ENCODE assay signal across 21 cellular contexts in genomic region chr7:130299909-130300308, GRCh38. TPM values are rescaled to one million over a fixed set of nuclear protein-coding genes. Genes with fewer than 3 reads are reported as not detected.
DNase-seq lines count a peak whose midpoint lies in the region; ATAC-seq, FAIRE-seq and TF ChIP-seq lines count a peak whose summit lies in the region.
"Had no signal": no experiment of that assay in that cellular context is flagged by ENCODE, and none has a peak within 500 bp of the region (broad histone marks: within the 10 kb centered on the region; RNA-seq: fewer than 3 reads in every experiment).

No MANE protein-coding gene starts in this region.

- WGBS in IMR-90 (ENCODE audit: extremely low coverage in 2 of 2, insufficient read length in 1 of 2), 2 experiments, result 71% methylated on average over 1 of the region's 7 CpGs; no CpG with 5 or more reads in 1 of the 2 experiments

- H4K20me1 ChIP-seq in IMR-90 (ENCODE audit: insufficient read depth, low read length) (no peaks in the 10 kb centered on the region), keratinocyte (ENCODE audit: control insufficient read depth, extremely low read depth, insufficient read depth, low read length) (peaks cover 8% of the 10 kb centered on the region), neural cell (ENCODE audit: insufficient read depth) (no peaks in the 10 kb centered on the region)

- TF ChIP-seq CTCF in IMR-90 (conservative IDR thresholded peaks at IDR 0.05; ENCODE audit: low read depth, low read length) (no peak), keratinocyte (optimal IDR thresholded peaks at IDR 0.05 in 1 of 3, IDR thresholded peaks at IDR 0.05 in 1 of 3, conservative IDR thresholded peaks at IDR 0.05 in 1 of 3; ENCODE audit: extremely low read depth in 1 of 3, insufficient read depth in 2 of 3, low read length in 3 of 3) (no peak), neural cell (IDR thresholded peaks at IDR 0.05; ENCODE audit: poor library complexity, severe bottlenecking) (no peak)

- no peak for TF ChIP-seq POLR2A in IMR-90 (IDR thresholded peaks at IDR 0.05; ENCODE audit: low read depth, low read length)

- peak overlapping the region; percentile 12; the same call in 1 of the 2 replicates for H4K91ac ChIP-seq in IMR-90 (ENCODE audit: insufficient read depth, low read depth, low read length)

- H3K14ac ChIP-seq in IMR-90 (replicated peaks; ENCODE audit: low read depth, low read length), result no peak overlapping the region

- H3K9me1 ChIP-seq in IMR-90 (ENCODE audit: insufficient read depth, low read length) (peaks cover 2% of the 10 kb centered on the region; the same call in 1 of the 2 replicates), keratinocyte (ENCODE audit: control insufficient read depth, extremely low read depth, insufficient read depth, low read length) (no peaks in the 10 kb centered on the region)

- H3K4me2 ChIP-seq in IMR-90 (ENCODE audit: low read depth, low read length), result no peak overlapping the region
- no peak overlapping the region for H3K4me2 ChIP-seq in keratinocyte (ENCODE audit: control insufficient read depth, extremely low read depth, insufficient read depth, low read depth, low read length)
- no peak overlapping the region for H3K4me2 ChIP-seq in neural cell (ENCODE audit: low read length)

- no peak overlapping the region for H2BK120ac ChIP-seq in IMR-90 (ENCODE audit: low read depth, low read length)

- H3K79me1 ChIP-seq in IMR-90 (ENCODE audit: low read depth in 1 of 2, low read length in 2 of 2), result no peaks in the 10 kb centered on the region; a peak in 1 of 4 replicates

- H3K9ac ChIP-seq in IMR-90 (ENCODE audit: low read depth, low read length) (no peak overlapping the region), keratinocyte (ENCODE audit: control insufficient read depth, extremely low read depth, insufficient read depth, low read length) (no peak overlapping the region), neural cell (ENCODE audit: low read length) (peak overlapping the region; percentile 8)

- H3K9me3 ChIP-seq in IMR-90 (ENCODE audit: control insufficient read depth, insufficient read depth, low read length) (no peaks in the 10 kb centered on the region), keratinocyte (ENCODE audit: control insufficient read depth, low read depth, low read length) (no peaks in the 10 kb centered on the region), neural cell (ENCODE audit: low read length) (no peaks in the 10 kb centered on the region)

- no peak overlapping the region for H2AK5ac ChIP-seq in IMR-90 (ENCODE audit: low read depth, low read length)

- peaks cover 3% of the 10 kb centered on the region for H3F3A ChIP-seq in neural cell (ENCODE audit: insufficient read depth, low read length, poor library complexity, severe bottlenecking)

- CTCF ChIA-PET in IMR-90 (lab: Yijun Ruan, JAX), result no interaction called here

- no peak for ATAC-seq in IMR-90 (ENCODE audit: low read depth)
- ATAC-seq in HG02759 (IDR thresholded peaks at IDR 0.05; ENCODE audit: unreplicated experiment), result no peak

- H3K27ac ChIP-seq in IMR-90 (ENCODE audit: insufficient read depth, low read length) (no peak overlapping the region), keratinocyte (ENCODE audit: control insufficient read depth, insufficient read depth, low read length) (no peak overlapping the region), neural cell (ENCODE audit: low read length) (peak overlapping the region; percentile 97)

- H3K79me2 ChIP-seq in keratinocyte (ENCODE audit: control insufficient read depth, insufficient read depth, low read length) (peaks cover 19% of the 10 kb centered on the region), neural cell (replicated peaks; ENCODE audit: insufficient read depth, low read length) (no peaks in the 10 kb centered on the region)

- no peak overlapping the region for H2AFZ ChIP-seq in IMR-90 (replicated peaks; ENCODE audit: low read length, poor library complexity)
- no peak overlapping the region for H2AFZ ChIP-seq in keratinocyte (ENCODE audit: control insufficient read depth, low read length)
- no peak overlapping the region for H2AFZ ChIP-seq in neural cell (ENCODE audit: low read depth, low read length)

- no peaks in the 10 kb centered on the region for H3K9me2 ChIP-seq in neural cell (ENCODE audit: insufficient read depth, low read length)

- no peak overlapping the region for H2BK15ac ChIP-seq in IMR-90 (ENCODE audit: low read depth, low read length)

- in situ Hi-C loops in IMR-90 (cut with MboI; ENCODE audit: low sequenced_read_pairs), result no loop called here
- in situ Hi-C loops in SK-MEL-5 (cut with HindIII; ENCODE audit: low pct_unique_long_range_greater_than_20kb, low sequenced_read_pairs), result no loop called here

- H2BK5ac ChIP-seq in IMR-90 (ENCODE audit: low read depth, low read length, poor library complexity, severe bottlenecking), result no peak overlapping the region

- no peak overlapping the region for H3K56ac ChIP-seq in IMR-90 (ENCODE audit: extremely low read depth, insufficient read depth, low read length)

- FAIRE-seq in keratinocyte (lab: Jason Lieb, UNC), result peak; percentile 13
- FAIRE-seq: D721Med, G401.6 had no signal

- no peak overlapping the region for H3K23ac ChIP-seq in IMR-90 (ENCODE audit: low read depth, low read length)

- DNase-seq in IMR-90 (no peak), SK-MEL-5 (ENCODE audit: low read depth, low spot score) (peak; percentile 46), keratinocyte (ENCODE audit: low read depth, low spot score) (no peak), NCI-H1694 treated with DMSO at 0.1 percent for 48 hours (lab: John Stamatoyannopoulos, UW) (no peak), Ammon's horn (ENCODE audit: low spot score) (no peak)
- DNase-seq: CD4-positive, alpha-beta memory T cell; DND-41; H7; NCI-H1436 treated with DMSO at 0.1 percent for 48 hours; NCI-H2081 treated with DMSO at 0.1 percent for 48 hours; NCI-H2227 treated with DMSO at 0.1 percent for 48 hours; NCI-H526 treated with DMSO at 0.1 percent for 48 hours; NK-92 treated with Interleukin-12 subunit alpha and Interleukin-12 subunit beta, amount 100 ng/mL, for 24 hours; OCI-M1; RPMI8226; SIG-M5 had no signal

- dilution Hi-C loops in IMR-90 (cut with HindIII; ENCODE audit: low sequenced_read_pairs, unreplicated experiment), result no loop called here
- dilution Hi-C loops in keratinocyte (cut with MboI; ENCODE audit: extremely low pct_ligation_motif_present, low sequenced_read_pairs), result no loop called here

- H3K4me3 ChIP-seq in IMR-90 (ENCODE audit: insufficient read depth, low read depth, low read length), result no peak overlapping the region
- no peak overlapping the region for H3K4me3 ChIP-seq in keratinocyte (ENCODE audit: control insufficient read depth in 2 of 3, extremely low read depth in 1 of 3, insufficient read depth in 2 of 3, low read depth in 1 of 3, low read length in 3 of 3)
- no peak overlapping the region for H3K4me3 ChIP-seq in neural cell (ENCODE audit: low read length)

- no peak overlapping the region for H4K5ac ChIP-seq in IMR-90 (ENCODE audit: low read depth, low read length)

- peaks cover 2% of the 10 kb centered on the region for H3K4me1 ChIP-seq in IMR-90 (ENCODE audit: control insufficient read depth, insufficient read depth, low read length)
- peaks cover 5% of the 10 kb centered on the region for H3K4me1 ChIP-seq in keratinocyte (ENCODE audit: control insufficient read depth, extremely low read depth, insufficient read depth, low read length)

- intact Hi-C loops in IMR-90 (cut with micrococcal nuclease), result no loop called here

- TF ChIP-seq EP300 in neural cell (conservative IDR thresholded peaks at IDR 0.05; ENCODE audit: poor library complexity, severe bottlenecking), result no peak

- TF ChIP-seq RAD21 in IMR-90 (IDR thresholded peaks at IDR 0.05; ENCODE audit: low read length) (no peak), neural cell (conservative IDR thresholded peaks at IDR 0.05) (no peak)

- peaks cover 2% of the 10 kb centered on the region; the same call in 1 of the 2 replicates for H3K36me3 ChIP-seq in IMR-90 (ENCODE audit: control insufficient read depth, insufficient read depth, low read length)
- peaks cover 52 to 54% of the 10 kb centered on the region in 2 experiments for H3K36me3 ChIP-seq in keratinocyte (ENCODE audit: control insufficient read depth in 2 of 2, extremely low read depth in 1 of 2, insufficient read depth in 2 of 2, low read length in 2 of 2)
- no peaks in the 10 kb centered on the region for H3K36me3 ChIP-seq in neural cell (ENCODE audit: insufficient read depth, low read length)

- no peak overlapping the region for H4K8ac ChIP-seq in IMR-90 (ENCODE audit: low read depth in 2 of 2, low read length in 2 of 2)

- H3K27me3 ChIP-seq in IMR-90 (ENCODE audit: control insufficient read depth, insufficient read depth, low read length) (no peaks in the 10 kb centered on the region), keratinocyte (ENCODE audit: control insufficient read depth, extremely low read depth, insufficient read depth, low read length) (no peaks in the 10 kb centered on the region), neural cell (ENCODE audit: insufficient read depth, low read depth, low read length) (no peaks in the 10 kb centered on the region)

- POLR2A ChIA-PET in IMR-90 (lab: Charles Lee; ENCODE audit: unreplicated experiment), result no interaction called here

- no peak overlapping the region for H2AK9ac ChIP-seq in IMR-90 (replicated peaks; ENCODE audit: low read depth, low read length, poor library complexity)

- no peak overlapping the region for H3K4ac ChIP-seq in IMR-90 (ENCODE audit: low read depth, low read length)

- H3K18ac ChIP-seq in IMR-90 (ENCODE audit: low read depth, low read length), result no peak overlapping the region

- no TSS peak for BruUV-seq in IMR-90 (replicated peaks; lab: Mats Ljungman, UMichigan)

- no peak overlapping the region for H2BK20ac ChIP-seq in IMR-90 (ENCODE audit: low read depth, low read length)

RNA-seq across cellular contexts. Expression of gene CPA4, which starts 6.9 kb away (rescaled TPM):
- 365 and 382 TPM in 2 replicates for total RNA-seq in IMR-90 (2012; rRNA removed)
- polyA plus RNA-seq in IMR-90 (2012; rRNA removed), result 287 and 316 TPM in 2 replicates
- 231 and 233 TPM in 2 replicates for polyA plus RNA-seq in IMR-90 (2012; cell fraction: cytosol; rRNA removed)
- 693 and 899 TPM in 2 replicates for polyA plus RNA-seq in IMR-90 (2012; cell fraction: nucleus; rRNA removed; ENCODE audit: low replicate concordance)
- total RNA-seq in SK-MEL-5 (2014; rRNA removed; shearing (Covaris generic)), result 0.11 and 0.16 TPM in 2 replicates
- 0.08 and 0.35 TPM in 2 replicates for polyA plus RNA-seq in SK-MEL-5 (2015; cell fraction: cytosol; rRNA removed)
- 0.46 and 0.98 TPM in 2 replicates for polyA plus RNA-seq in SK-MEL-5 (2015; cell fraction: nucleus; rRNA removed)
- 248 to 423 TPM (median 276 TPM) in 3 replicates for polyA plus RNA-seq in keratinocyte
- 251 TPM for polyA plus RNA-seq in keratinocyte (2011; ENCODE audit: low read depth)
- 150 and 192 TPM in 2 replicates for polyA plus RNA-seq in keratinocyte (2011; cell fraction: cytosol; rRNA removed)
- 1,379 and 1,426 TPM in 2 replicates for polyA plus RNA-seq in keratinocyte (2011; cell fraction: nucleus; rRNA removed)
- polyA plus RNA-seq in keratinocyte (2012; ENCODE audit: low replicate concordance), result 171 and 255 TPM in 2 replicates
- 179 to 415 TPM (median 405 TPM) in 3 replicates for polyA minus RNA-seq in keratinocyte
- polyA minus RNA-seq in keratinocyte (2011; cell fraction: cytosol; rRNA and poly(A)+ RNA removed), result 165 TPM
- 577 and 948 TPM in 2 replicates for polyA minus RNA-seq in keratinocyte (2011; cell fraction: nucleus; rRNA and poly(A)+ RNA removed)
- polyA plus RNA-seq in neural cell, result 8.9 and 9.2 TPM in 2 replicates
- polyA minus RNA-seq in neural cell, result 1.2 and 3.8 TPM in 2 replicates
- total RNA-seq: CD4-positive, alpha-beta memory T cell; H7 had no signal
- polyA plus RNA-seq: CD4-positive, alpha-beta memory T cell had no signal

RNA-seq across cellular contexts. Expression of gene CPA2, which starts 33.2 kb away (rescaled TPM):
- not detected in 2 replicates for total RNA-seq in IMR-90 (2012; rRNA removed)
- 0.05 TPM in 1 of 2 replicates, not detected in the other for polyA plus RNA-seq in IMR-90 (2012; rRNA removed)
- 0.14 TPM in 1 of 2 replicates, not detected in the other for polyA plus RNA-seq in IMR-90 (2012; cell fraction: cytosol; rRNA removed)
- polyA plus RNA-seq in IMR-90 (2012; cell fraction: nucleus; rRNA removed; ENCODE audit: low replicate concordance), result not detected in 2 replicates
- total RNA-seq in SK-MEL-5 (2014; rRNA removed; shearing (Covaris generic)), result not detected in 2 replicates
- not detected in 2 replicates for polyA plus RNA-seq in SK-MEL-5 (2015; cell fraction: cytosol; rRNA removed)
- polyA plus RNA-seq in SK-MEL-5 (2015; cell fraction: nucleus; rRNA removed), result not detected in 2 replicates
- polyA plus RNA-seq in keratinocyte, result 0.33 to 0.41 TPM (median 0.36 TPM) in 3 replicates
- not detected for polyA plus RNA-seq in keratinocyte (2011; ENCODE audit: low read depth)
- polyA plus RNA-seq in keratinocyte (2011; cell fraction: cytosol; rRNA removed), result 0.34 and 0.52 TPM in 2 replicates
- polyA plus RNA-seq in keratinocyte (2011; cell fraction: nucleus; rRNA removed), result 0.08 and 0.27 TPM in 2 replicates
- 0.20 and 0.37 TPM in 2 replicates for polyA plus RNA-seq in keratinocyte (2012; ENCODE audit: low replicate concordance)
- 0.26 TPM in 1 of 3 replicates, not detected in the others for polyA minus RNA-seq in keratinocyte
- not detected for polyA minus RNA-seq in keratinocyte (2011; cell fraction: cytosol; rRNA and poly(A)+ RNA removed)
- not detected in 2 replicates for polyA minus RNA-seq in keratinocyte (2011; cell fraction: nucleus; rRNA and poly(A)+ RNA removed)
- polyA plus RNA-seq in neural cell, result 0.41 TPM in 1 of 2 replicates, not detected in the other
- not detected in 2 replicates for polyA minus RNA-seq in neural cell
- total RNA-seq: CD4-positive, alpha-beta memory T cell; H7 had no signal
- polyA plus RNA-seq: BJ; CD4-positive, alpha-beta memory T cell had no signal

RNA-seq across cellular contexts. Expression of gene CPA5, which starts 44.7 kb away (rescaled TPM):
- total RNA-seq in IMR-90 (2012; rRNA removed), result under 0.01 TPM in 1 of 2 replicates, not detected in the other
- polyA plus RNA-seq in IMR-90 (2012; rRNA removed) (0.53 and 0.86 TPM in 2 replicates), keratinocyte (0.24 to 0.35 TPM (median 0.27 TPM) in 3 replicates), neural cell (not detected in 2 replicates)
- polyA plus RNA-seq in IMR-90 (2012; cell fraction: cytosol; rRNA removed), result 0.32 and 0.45 TPM in 2 replicates
- 0.72 and 0.95 TPM in 2 replicates for polyA plus RNA-seq in IMR-90 (2012; cell fraction: nucleus; rRNA removed; ENCODE audit: low replicate concordance)
- not detected in 2 replicates for total RNA-seq in SK-MEL-5 (2014; rRNA removed; shearing (Covaris generic))
- polyA plus RNA-seq in SK-MEL-5 (2015; cell fraction: cytosol; rRNA removed), result not detected in 2 replicates
- not detected in 2 replicates for polyA plus RNA-seq in SK-MEL-5 (2015; cell fraction: nucleus; rRNA removed)
- not detected for polyA plus RNA-seq in keratinocyte (2011; ENCODE audit: low read depth)
- 0.19 and 0.22 TPM in 2 replicates for polyA plus RNA-seq in keratinocyte (2011; cell fraction: cytosol; rRNA removed)
- polyA plus RNA-seq in keratinocyte (2011; cell fraction: nucleus; rRNA removed), result 0.75 and 0.96 TPM in 2 replicates
- polyA plus RNA-seq in keratinocyte (2012; ENCODE audit: low replicate concordance), result 0.25 and 0.76 TPM in 2 replicates
- polyA minus RNA-seq in keratinocyte (0.69 to 1.0 TPM in 2 of 3 replicates, not detected in the other), neural cell (0.46 and 0.49 TPM in 2 replicates)
- polyA minus RNA-seq in keratinocyte (2011; cell fraction: cytosol; rRNA and poly(A)+ RNA removed), result not detected
- polyA minus RNA-seq in keratinocyte (2011; cell fraction: nucleus; rRNA and poly(A)+ RNA removed), result not detected in 2 replicates
- total RNA-seq: CD4-positive, alpha-beta memory T cell had no signal

Comparison
In these comparisons a context has a peak if more than half of its experiments do, and no peak if none do; other contexts are left out.
1. RNA of gene CPA4, which starts 6.9 kb away (polyA plus RNA-seq): 231 to 899 TPM in IMR-90 and 150 to 1,426 TPM in keratinocyte; 8.9 to 9.2 TPM in neural cell; every median in the first group is over 10 times any median in the second.